8 cellular contexts compared by ENCODE assay signal in genomic region chr19:13104848-13105646, GRCh38. TPM values are rescaled to one million over a fixed set of nuclear protein-coding genes. Genes with fewer than 3 reads are reported as not detected.
DNase-seq lines count a peak whose midpoint lies in the region; ATAC-seq and TF ChIP-seq lines count a peak whose summit lies in the region.

No MANE protein-coding gene starts in this region.

- H3K27me3 Mint-ChIP-seq in Calu3 (ENCODE audit: unreplicated experiment) (no peaks in the 10 kb centered on the region), endodermal cell (ENCODE audit: insufficient read depth) (peaks cover 21% of the 10 kb centered on the region)
- H3K27me3 Mint-ChIP-seq in activated naive CD4-positive, alpha-beta T cell treated with anti-CD3 and anti-CD28 coated beads, Interleukin-2, amount 50 U/mL, for 24 hours, result no peaks in the 10 kb centered on the region
- H3K27me3 Mint-ChIP-seq in naive thymus-derived CD8-positive, alpha-beta T cell, result no peaks in the 10 kb centered on the region

- no peak overlapping the region for H3K27ac Mint-ChIP-seq in Calu3 (ENCODE audit: unreplicated experiment)
- H3K27ac Mint-ChIP-seq in activated naive CD4-positive, alpha-beta T cell treated with anti-CD3 and anti-CD28 coated beads, Interleukin-2, amount 50 U/mL, for 24 hours, result peak overlapping the region; percentile 91
- H3K27ac Mint-ChIP-seq in naive thymus-derived CD8-positive, alpha-beta T cell, result peak overlapping the region; percentile 79 to 96 (median 92)
- H3K27ac Mint-ChIP-seq in endodermal cell, result no peak overlapping the region

- no peak overlapping the region for H3K27ac ChIP-seq in endodermal cell (ENCODE audit: low read depth, low read length)

- H3K36me3 Mint-ChIP-seq in Calu3 (ENCODE audit: insufficient read depth, unreplicated experiment), result peaks cover 20% of the 10 kb centered on the region
- no peaks in the 10 kb centered on the region for H3K36me3 Mint-ChIP-seq in activated naive CD4-positive, alpha-beta T cell treated with anti-CD3 and anti-CD28 coated beads, Interleukin-2, amount 50 U/mL, for 24 hours
- peaks cover 0 to 10% (median 2%) of the 10 kb centered on the region in 3 donors for H3K36me3 Mint-ChIP-seq in naive thymus-derived CD8-positive, alpha-beta T cell
- peaks cover 17% of the 10 kb centered on the region for H3K36me3 Mint-ChIP-seq in endodermal cell (ENCODE audit: low read depth)

- H3K4me1 ChIP-seq in endodermal cell (ENCODE audit: control insufficient read depth, insufficient read depth, low read length), result no peaks in the 10 kb centered on the region

- H3K4me3 Mint-ChIP-seq in Calu3 (ENCODE audit: low read depth, unreplicated experiment) (no peak overlapping the region), endodermal cell (no peak overlapping the region)
- peak overlapping the region; percentile 91 for H3K4me3 Mint-ChIP-seq in activated naive CD4-positive, alpha-beta T cell treated with anti-CD3 and anti-CD28 coated beads, Interleukin-2, amount 50 U/mL, for 24 hours
- H3K4me3 Mint-ChIP-seq in naive thymus-derived CD8-positive, alpha-beta T cell, result peak overlapping the region; percentile 88 to 96 (median 91)

- intact Hi-C loops in Calu3 (cut with micrococcal nuclease; ENCODE audit: unreplicated experiment), result loop anchor here (5.0 kb wide), 1 partner anchor 157 kb away; no protein-coding TSS in a partner anchor

- POLR2A ChIA-PET in naive thymus-derived CD8-positive, alpha-beta T cell (lab: Charles Lee), result interaction anchor here (0.5 to 5.8 kb wide), 16 partner anchors 9 to 342 kb away, joined by 3 to 67 read pairs (median 6); partner anchors contain the start of genes CALR, IER2, NACC1 and STX10

- no peak overlapping the region for H3K4me3 ChIP-seq in endodermal cell (ENCODE audit: low read length)

- BruUV-seq in Calu3 (replicated peaks; lab: Mats Ljungman, UMichigan), result TSS peak; percentile 26

- no peak for TF ChIP-seq CTCF in Calu3 (IDR thresholded peaks at IDR 0.05; ENCODE audit: unreplicated experiment)
- no peak for TF ChIP-seq CTCF in endodermal cell (conservative IDR thresholded peaks at IDR 0.05)

- peak; percentile 1 for ATAC-seq in HG03432 (IDR thresholded peaks at IDR 0.05; ENCODE audit: unreplicated experiment)
- peak; percentile 25 to 47 for ATAC-seq in naive thymus-derived CD8-positive, alpha-beta T cell
- no peak for ATAC-seq in GM19452 (IDR thresholded peaks at IDR 0.05; ENCODE audit: unreplicated experiment)

- DNase-seq in Calu3 (no peak), D341Med (ENCODE audit: low spot score) (no peak), endodermal cell (no peak), HuH-7.5 (ENCODE audit: low spot score) (no peak)
- peak in 2 of 10 donors; percentile 37 to 38 for DNase-seq in naive thymus-derived CD8-positive, alpha-beta T cell

- no peaks in the 10 kb centered on the region for H3K9me3 Mint-ChIP-seq in Calu3 (ENCODE audit: low read depth, unreplicated experiment)
- no peaks in the 10 kb centered on the region for H3K9me3 Mint-ChIP-seq in activated naive CD4-positive, alpha-beta T cell treated with anti-CD3 and anti-CD28 coated beads, Interleukin-2, amount 50 U/mL, for 24 hours
- H3K9me3 Mint-ChIP-seq in naive thymus-derived CD8-positive, alpha-beta T cell, result no peaks in the 10 kb centered on the region
- no peaks in the 10 kb centered on the region for H3K9me3 Mint-ChIP-seq in endodermal cell

- H3K27me3 ChIP-seq in endodermal cell (ENCODE audit: control insufficient read depth, insufficient read depth, low read length, poor library complexity, severe bottlenecking), result peaks cover 22% of the 10 kb centered on the region

- H3K9ac ChIP-seq in endodermal cell (ENCODE audit: extremely low read depth, low read length, poor library complexity, severe bottlenecking), result no peak overlapping the region

- CTCF ChIA-PET in Calu3 (lab: Charles Lee), result interaction anchor here (0.7 kb wide), 1 partner anchor 234 kb away, joined by 5 read pairs; no protein-coding TSS in a partner anchor

- peaks cover 3% of the 10 kb centered on the region for H3K36me3 ChIP-seq in endodermal cell (ENCODE audit: control insufficient read depth, insufficient read depth, low read length)

- no peaks in the 10 kb centered on the region for H3K9me3 ChIP-seq in endodermal cell (ENCODE audit: control insufficient read depth, low read length)

- H3K4me1 Mint-ChIP-seq in Calu3 (ENCODE audit: low read depth, unreplicated experiment), result no peaks in the 10 kb centered on the region
- peaks cover 31% of the 10 kb centered on the region for H3K4me1 Mint-ChIP-seq in activated naive CD4-positive, alpha-beta T cell treated with anti-CD3 and anti-CD28 coated beads, Interleukin-2, amount 50 U/mL, for 24 hours
- H3K4me1 Mint-ChIP-seq in naive thymus-derived CD8-positive, alpha-beta T cell, result peaks cover 13 to 50% (median 42%) of the 10 kb centered on the region in 4 donors
- peaks cover 7% of the 10 kb centered on the region for H3K4me1 Mint-ChIP-seq in endodermal cell

- 95 to 97% methylated on average over 11 to 26 of the region's 26 CpGs for WGBS in endodermal cell (ENCODE audit: insufficient coverage in 1 of 2, insufficient read length in 1 of 2), 2 experiments

RNA-seq across cellular contexts. Expression of gene LYL1, which starts 2.4 kb away (rescaled TPM):
- total RNA-seq in Calu3 (2022) (0.32 TPM in 1 of 2 replicates, not detected in the other), endodermal cell (1 to 10 TPM; 1.9 to 2.0 TPM)
- total RNA-seq in naive thymus-derived CD8-positive, alpha-beta T cell, result 1 to 10 TPM; 6.6 to 7.9 TPM
- polyA plus RNA-seq in naive thymus-derived CD8-positive, alpha-beta T cell, result 1 to 10 TPM in 2 of 3 donors, under 1 TPM in 1; 0.37 to 2.6 (median 1.3) TPM
- 1.00 TPM for polyA plus RNA-seq in endodermal cell (2013, experiment 1 of 2)
- 1.1 TPM for polyA plus RNA-seq in endodermal cell (2013, experiment 2 of 2)

RNA-seq across cellular contexts. Expression of gene TRMT1, which starts 11.5 kb away (rescaled TPM):
- total RNA-seq in Calu3 (2022), result 36.5 and 40.2 TPM in 2 replicates
- 100 to 1,000 TPM; 100 to 103 TPM for total RNA-seq in naive thymus-derived CD8-positive, alpha-beta T cell
- polyA plus RNA-seq in naive thymus-derived CD8-positive, alpha-beta T cell, result 10 to 100 TPM; 26.1 to 35.1 (median 27.2) TPM
- 10 to 100 TPM; 51.3 to 66.2 TPM for total RNA-seq in endodermal cell
- polyA plus RNA-seq in endodermal cell (2013, experiment 1 of 2), result 37.5 TPM
- polyA plus RNA-seq in endodermal cell (2013, experiment 2 of 2), result 35.3 TPM

RNA-seq across cellular contexts. Expression of gene NACC1, which starts 13.0 kb away (rescaled TPM):
- total RNA-seq in Calu3 (2022), result 80.9 and 83.1 TPM in 2 replicates
- 10 to 100 TPM; 24.5 to 25.7 TPM for total RNA-seq in naive thymus-derived CD8-positive, alpha-beta T cell
- polyA plus RNA-seq in naive thymus-derived CD8-positive, alpha-beta T cell, result 1 to 10 TPM; 1.4 to 3.4 (median 1.9) TPM
- 100 to 1,000 TPM; 164 to 172 TPM for total RNA-seq in endodermal cell
- 61.1 TPM for polyA plus RNA-seq in endodermal cell (2013, experiment 1 of 2)
- polyA plus RNA-seq in endodermal cell (2013, experiment 2 of 2), result 53.8 TPM

RNA-seq across cellular contexts. Expression of gene STX10, which starts 45.1 kb away (rescaled TPM):
- 52.3 and 52.7 TPM in 2 replicates for total RNA-seq in Calu3 (2022)
- total RNA-seq in naive thymus-derived CD8-positive, alpha-beta T cell, result 10 to 100 TPM; 60.2 to 62.8 TPM
- 10 to 100 TPM; 36.1 to 56.2 (median 50.2) TPM for polyA plus RNA-seq in naive thymus-derived CD8-positive, alpha-beta T cell
- 10 to 100 TPM; 30.8 to 34.8 TPM for total RNA-seq in endodermal cell
- polyA plus RNA-seq in endodermal cell (2013, experiment 1 of 2), result 44.8 TPM
- polyA plus RNA-seq in endodermal cell (2013, experiment 2 of 2), result 42.4 TPM

RNA-seq across cellular contexts. Expression of gene IER2, which starts 45.2 kb away (rescaled TPM):
- total RNA-seq in Calu3 (2022) (96.3 and 108 TPM in 2 replicates), endodermal cell (10 to 100 TPM; 55.3 to 66.6 TPM)
- 100 to 1,000 TPM; 105 to 112 TPM for total RNA-seq in naive thymus-derived CD8-positive, alpha-beta T cell
- polyA plus RNA-seq in naive thymus-derived CD8-positive, alpha-beta T cell, result 100 to 1,000 TPM; 100 to 162 (median 107) TPM
- polyA plus RNA-seq in endodermal cell (2013, experiment 1 of 2), result 51.9 TPM
- polyA plus RNA-seq in endodermal cell (2013, experiment 2 of 2), result 52.6 TPM

Comparison
In these comparisons a context has a peak if more than half of its experiments do, and no peak if none do; other contexts are left out.
1. H3K27ac Mint-ChIP-seq: peak in activated naive CD4-positive, alpha-beta T cell treated with anti-CD3 and anti-CD28 coated beads, Interleukin-2, amount 50 U/mL, for 24 hours (single experiment) and naive thymus-derived CD8-positive, alpha-beta T cell (10 of 10); none in Calu3 (single experiment) and endodermal cell (single experiment).
2. H3K4me3 Mint-ChIP-seq: peak in activated naive CD4-positive, alpha-beta T cell treated with anti-CD3 and anti-CD28 coated beads, Interleukin-2, amount 50 U/mL, for 24 hours (single experiment) and naive thymus-derived CD8-positive, alpha-beta T cell (10 of 10); none in Calu3 (single experiment) and endodermal cell (single experiment).